ENCODE assay signal across 11 cellular contexts in genomic region chr2:74777161-74777900, GRCh38. TPM values are rescaled to one million over a fixed set of nuclear protein-coding genes. Genes with fewer than 3 reads are reported as not detected.
DNase-seq lines count a peak whose midpoint lies in the region; ATAC-seq and TF ChIP-seq lines count a peak whose summit lies in the region.
"Had no signal": no experiment of that assay in that cellular context is flagged by ENCODE, and none has a peak within 500 bp of the region (broad histone marks: within the 10 kb centered on the region; RNA-seq: fewer than 3 reads in every experiment).

No MANE protein-coding gene starts in this region.

- no peaks in the 10 kb centered on the region for H3K4me1 ChIP-seq in mammary epithelial cell (ENCODE audit: insufficient read depth, low read length)
- H3K4me1 ChIP-seq: parathyroid adenoma, SJSA1 had no signal

- no peak for DNase-seq in natural killer cell treated with Interleukin-12 subunit alpha and Interleukin-12 subunit beta and Interleukin-15 and Interleukin-18, amount 100 ng/mL, for 72 hours (ENCODE audit: low spot score)
- DNase-seq in natural killer cell (no peak), WERI-Rb-1 (peak; percentile 58), mammary epithelial cell (no peak), NCI-H524 treated with DMSO at 0.1 percent for 48 hours (lab: John Stamatoyannopoulos, UW) (no peak), erythroblast (lab: John Stamatoyannopoulos, UW) (no peak)

- intact Hi-C loops in natural killer cell (cut with micrococcal nuclease): no loop called here
- intact Hi-C loops in mammary epithelial cell (cut with micrococcal nuclease): no loop called here

- H3K4me3 ChIP-seq in WERI-Rb-1 (ENCODE audit: low read depth, low read length) (peak overlapping the region; percentile 20), mammary epithelial cell (replicated peaks in 1 of 3; ENCODE audit: insufficient read depth in 1 of 3, low read depth in 2 of 3, low read length in 3 of 3) (no peak overlapping the region)
- H3K4me3 ChIP-seq: cardiac muscle cell, SJSA1 had no signal

- H3K27ac ChIP-seq in WERI-Rb-1: peak overlapping the region; percentile 79
- no peak overlapping the region for H3K27ac ChIP-seq in mammary epithelial cell (ENCODE audit: insufficient read depth, low read depth, low read length)
- H3K27ac ChIP-seq: parathyroid adenoma, SJSA1 had no signal

- H3K27me3 ChIP-seq in WERI-Rb-1 (ENCODE audit: insufficient read depth, low read depth, severe bottlenecking): no peaks in the 10 kb centered on the region
- no peaks in the 10 kb centered on the region for H3K27me3 ChIP-seq in mammary epithelial cell (ENCODE audit: insufficient read depth, low read length)
- H3K27me3 ChIP-seq: cardiac muscle cell, SJSA1 had no signal

- dilution Hi-C loops in mammary epithelial cell (cut with HindIII; ENCODE audit: low sequenced_read_pairs): no loop called here

- no peak overlapping the region for H2AFZ ChIP-seq in mammary epithelial cell (ENCODE audit: low read depth, low read length)

- TF ChIP-seq CTCF in natural killer cell (IDR thresholded peaks at IDR 0.05) (no peak), WERI-Rb-1 (IDR thresholded peaks at IDR 0.05; ENCODE audit: low read depth, low read length) (no peak), mammary epithelial cell (conservative IDR thresholded peaks at IDR 0.05 in 1 of 2, IDR thresholded peaks at IDR 0.05 in 1 of 2; ENCODE audit: extremely low read depth in 1 of 2, insufficient read depth in 1 of 2, low read depth in 1 of 2, low read length in 2 of 2) (no peak)

- no peaks in the 10 kb centered on the region for H4K20me1 ChIP-seq in mammary epithelial cell (ENCODE audit: insufficient read depth, low read length)

- H3K27ac Mint-ChIP-seq in natural killer cell treated with Interleukin-12 subunit alpha and Interleukin-12 subunit beta and Interleukin-15 and Interleukin-18, amount 100 ng/mL, for 72 hours: peak overlapping the region; percentile 9 to 25
- H3K27ac Mint-ChIP-seq in natural killer cell: no peak overlapping the region

- no TSS peak for BruUV-seq in mammary epithelial cell (replicated peaks; lab: Mats Ljungman, UMichigan)

- H3K9ac ChIP-seq in mammary epithelial cell (ENCODE audit: insufficient read depth, low read length): no peak overlapping the region
- H3K9ac ChIP-seq: parathyroid adenoma had no signal

- H3K4me1 Mint-ChIP-seq in natural killer cell treated with Interleukin-12 subunit alpha and Interleukin-12 subunit beta and Interleukin-15 and Interleukin-18, amount 100 ng/mL, for 72 hours (ENCODE audit: low read depth in 2 of 2): peaks cover 0 to 7% of the 10 kb centered on the region in 2 donors
- no peaks in the 10 kb centered on the region for H3K4me1 Mint-ChIP-seq in natural killer cell

- WGBS in mammary epithelial cell (ENCODE audit: low coverage, missing lambda C conversion rate): 92% methylated on average over 8 of the region's 8 CpGs

- in situ Hi-C loops in mammary epithelial cell (cut with MboI; ENCODE audit: low sequenced_read_pairs in 2 of 2): no loop called here

- ATAC-seq in natural killer cell treated with Interleukin-12 subunit alpha and Interleukin-12 subunit beta and Interleukin-15 and Interleukin-18, amount 100 ng/mL, for 72 hours: no peak
- no peak for ATAC-seq in natural killer cell
- ATAC-seq in HG02885 (IDR thresholded peaks at IDR 0.05; ENCODE audit: poor library complexity, unreplicated experiment): peak; percentile 89
- ATAC-seq in HG02798 (IDR thresholded peaks at IDR 0.05; ENCODE audit: poor library complexity, unreplicated experiment): no peak

- TF ChIP-seq POLR2A in erythroblast (IDR thresholded peaks at IDR 0.05; ENCODE audit: low read length): no peak

- no peaks in the 10 kb centered on the region for H3K36me3 ChIP-seq in WERI-Rb-1
- no peaks in the 10 kb centered on the region for H3K36me3 ChIP-seq in mammary epithelial cell (ENCODE audit: insufficient read depth, low read length)
- H3K36me3 ChIP-seq: cardiac muscle cell, SJSA1 had no signal

- no peaks in the 10 kb centered on the region for H3K79me2 ChIP-seq in mammary epithelial cell (ENCODE audit: insufficient read depth, low read length)
- H3K79me2 ChIP-seq: parathyroid adenoma had no signal

- CTCF ChIA-PET in mammary epithelial cell (lab: Charles Lee; ENCODE audit: low non-redundant PET): no interaction called here

- no peaks in the 10 kb centered on the region for H3K36me3 Mint-ChIP-seq in natural killer cell treated with Interleukin-12 subunit alpha and Interleukin-12 subunit beta and Interleukin-15 and Interleukin-18, amount 100 ng/mL, for 72 hours
- H3K36me3 Mint-ChIP-seq in natural killer cell: no peaks in the 10 kb centered on the region

- no peaks in the 10 kb centered on the region for H3K9me3 Mint-ChIP-seq in natural killer cell treated with Interleukin-12 subunit alpha and Interleukin-12 subunit beta and Interleukin-15 and Interleukin-18, amount 100 ng/mL, for 72 hours
- no peaks in the 10 kb centered on the region for H3K9me3 Mint-ChIP-seq in natural killer cell

- no peaks in the 10 kb centered on the region for H3K27me3 Mint-ChIP-seq in natural killer cell treated with Interleukin-12 subunit alpha and Interleukin-12 subunit beta and Interleukin-15 and Interleukin-18, amount 100 ng/mL, for 72 hours
- no peaks in the 10 kb centered on the region for H3K27me3 Mint-ChIP-seq in natural killer cell (ENCODE audit: low read depth in 2 of 2)

- H3K9me3 ChIP-seq in WERI-Rb-1 (ENCODE audit: severe bottlenecking): no peaks in the 10 kb centered on the region
- no peaks in the 10 kb centered on the region for H3K9me3 ChIP-seq in mammary epithelial cell (replicated peaks; ENCODE audit: insufficient read depth, low read length)
- H3K9me3 ChIP-seq: SJSA1 had no signal

- no peak overlapping the region for H3K4me3 Mint-ChIP-seq in natural killer cell treated with Interleukin-12 subunit alpha and Interleukin-12 subunit beta and Interleukin-15 and Interleukin-18, amount 100 ng/mL, for 72 hours
- H3K4me3 Mint-ChIP-seq in natural killer cell: no peak overlapping the region

- H3K4me2 ChIP-seq in mammary epithelial cell (ENCODE audit: insufficient read depth, low read depth, low read length): no peak overlapping the region

RNA-seq across cellular contexts. Expression of gene HK2, which starts 56.6 kb away (rescaled TPM):
- total RNA-seq in natural killer cell treated with Interleukin-12 subunit alpha and Interleukin-12 subunit beta and Interleukin-15 and Interleukin-18, amount 100 ng/mL, for 72 hours: 10 to 100 TPM; 71.3 to 78.1 TPM
- total RNA-seq in natural killer cell: 1 to 10 TPM; 1.6 to 9.4 (median 3.5) TPM
- total RNA-seq in mammary epithelial cell: 10 to 100 TPM; 13.0 to 56.1 TPM
- polyA plus RNA-seq in mammary epithelial cell: 41.0 TPM
- polyA minus RNA-seq in mammary epithelial cell: 131 TPM

Comparison
In these comparisons a context has a peak if more than half of its experiments do, and no peak if none do; other contexts are left out.
1. H3K27ac Mint-ChIP-seq: peak in natural killer cell treated with Interleukin-12 subunit alpha and Interleukin-12 subunit beta and Interleukin-15 and Interleukin-18, amount 100 ng/mL, for 72 hours (2 of 2); none in natural killer cell (0 of 2).